In genomic region chr7:69211739-69212138, GRCh38 we compare ENCODE assay signal across 13 cellular contexts.
DNase-seq lines count a peak whose midpoint lies in the region; ATAC-seq and TF ChIP-seq lines count a peak whose summit lies in the region.
"Had no signal": no experiment of that assay in that cellular context is flagged by ENCODE, and none has a peak within 500 bp of the region (broad histone marks: within the 10 kb centered on the region; RNA-seq: fewer than 3 reads in every experiment).

No MANE protein-coding gene starts in this region.

- H3K27me3 ChIP-seq in H7 (ENCODE audit: control insufficient read depth, insufficient read depth, low read length) = no peaks in the 10 kb centered on the region; the same call in 1 of the 2 replicates
- peaks cover 2% of the 10 kb centered on the region for H3K27me3 ChIP-seq in prostate gland (replicated peaks; ENCODE audit: insufficient read depth)

- no peaks in the 10 kb centered on the region for H3K36me3 ChIP-seq in H7 (replicated peaks; ENCODE audit: control insufficient read depth, insufficient read depth, low read length)
- H3K36me3 ChIP-seq in prostate gland = no peaks in the 10 kb centered on the region

- WGBS in prostate gland = 79% methylated on average over 6 of the region's 6 CpGs

- H3K4me1 ChIP-seq in prostate gland (replicated peaks) = no peaks in the 10 kb centered on the region

- intact Hi-C loops in prostate gland (cut with DNase I) = no loop called here

- no peak for ATAC-seq in HG03520 (IDR thresholded peaks at IDR 0.05; ENCODE audit: unreplicated experiment)
- ATAC-seq: left lobe of liver had no signal

- H3K27ac ChIP-seq in prostate gland = no peak overlapping the region
- H3K27ac ChIP-seq: coronary artery had no signal

- TF ChIP-seq CTCF in prostate gland (IDR thresholded peaks at IDR 0.05) = no peak

- H3K4me3 ChIP-seq in H7 (ENCODE audit: insufficient read depth, low read depth, low read length) (no peak overlapping the region), prostate gland (no peak overlapping the region)
- H3K4me3 ChIP-seq: coronary artery had no signal

- TF ChIP-seq POLR2A in prostate gland (IDR thresholded peaks at IDR 0.05) = no peak

- peak; percentile 3 for DNase-seq in DMS114 treated with DMSO at 0.1 percent for 48 hours (lab: John Stamatoyannopoulos, UW; ENCODE audit: unreplicated experiment)
- DNase-seq in H7 = peak; percentile 56
- DNase-seq in NCI-H82 (lab: John Stamatoyannopoulos, UW) = peak; percentile 94
- DNase-seq in iPS DF 4.7 (ENCODE audit: extremely low read depth, low spot score) = peak; percentile 28
- DNase-seq in T-helper 9 cell = no peak
- no peak for DNase-seq in prostate gland (ENCODE audit: low spot score)
- no peak for DNase-seq in medulla oblongata (ENCODE audit: extremely low spot score)
- DNase-seq: CD8-positive, alpha-beta memory T cell; KBM-7; nucleus accumbens had no signal

- H3K9me3 ChIP-seq in prostate gland = no peaks in the 10 kb centered on the region

Comparison
In these comparisons a context has a peak if more than half of its experiments do, and no peak if none do; other contexts are left out.
1. DNase-seq: peak in DMS114 treated with DMSO at 0.1 percent for 48 hours (single experiment), H7 (single experiment), NCI-H82 (single experiment) and iPS DF 4.7 (single experiment); none in T-helper 9 cell (single experiment), prostate gland (single experiment) and medulla oblongata (single experiment).